Comparison of ENCODE assay signal across 8 cellular contexts in the genomic region with DNA sequence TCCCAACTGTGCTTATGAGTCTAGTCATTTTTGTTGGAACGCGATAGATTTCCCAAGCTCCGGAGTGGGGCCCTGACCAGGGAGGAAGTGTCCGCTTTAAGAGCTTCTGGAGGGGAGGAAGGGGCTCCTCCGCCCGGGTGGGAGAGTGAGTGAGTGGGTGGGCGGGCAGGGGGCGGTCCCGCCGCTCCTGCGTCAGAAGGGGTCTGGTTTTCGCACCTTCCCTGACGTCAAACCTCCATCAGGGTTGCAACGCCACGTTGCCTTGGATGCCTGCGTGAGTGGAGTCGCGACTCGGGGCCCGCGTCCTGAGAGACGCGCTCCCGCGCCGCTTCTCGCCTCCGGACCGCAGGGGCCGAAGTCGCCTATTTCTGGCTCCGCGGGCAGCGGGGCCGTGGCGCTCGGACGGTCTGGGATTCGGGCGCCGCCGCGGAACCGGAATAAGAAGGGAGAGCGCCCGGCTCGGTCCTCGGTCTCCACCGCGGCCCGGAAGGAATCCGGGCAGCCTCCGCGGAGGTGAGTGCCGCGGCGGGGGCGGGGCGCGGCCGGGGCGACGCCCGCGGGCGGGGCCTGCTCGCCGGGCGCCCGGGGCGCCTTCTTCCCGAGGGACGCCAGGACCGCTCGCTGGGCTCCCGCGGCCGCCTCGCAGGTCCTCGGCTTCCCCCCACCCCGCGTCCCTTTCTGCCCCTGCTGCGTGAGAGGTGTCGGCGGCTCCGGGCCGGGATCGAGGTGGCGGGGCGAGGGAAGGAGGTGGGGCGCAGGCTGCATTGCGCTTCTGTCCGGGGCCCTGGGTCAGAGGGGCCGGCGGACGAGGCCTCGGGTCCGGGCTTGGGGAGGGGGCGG. TPM values are rescaled to one million over a fixed set of nuclear protein-coding genes. Genes with fewer than 3 reads are reported as not detected.
DNase-seq lines count a peak whose midpoint lies in the region; ATAC-seq and TF ChIP-seq lines count a peak whose summit lies in the region.

ZDBF2 (plus strand) TSS at position 230 of the 840 bp plus-strand sequence. CDS start 7,187 bp downstream, outside the sequence.

- CTCF ChIA-PET in A673 (lab: Charles Lee): no interaction called here

- H3K27me3 ChIP-seq in A673 (replicated peaks; ENCODE audit: insufficient read depth, low read depth, low read length, poor library complexity) (peaks cover 89% of the 10 kb centered on the region), fibroblast of lung (ENCODE audit: control insufficient read depth, insufficient read depth, low read length) (peaks cover 9% of the 10 kb centered on the region)

- TF ChIP-seq CTCF in A673 (conservative IDR thresholded peaks at IDR 0.05; ENCODE audit: low read depth, low read length) (no peak), fibroblast of lung (conservative IDR thresholded peaks at IDR 0.05 in 1 of 2, IDR thresholded peaks at IDR 0.05 in 1 of 2; ENCODE audit: low read depth in 1 of 2, low read length in 2 of 2) (no peak), natural killer cell (IDR thresholded peaks at IDR 0.05) (no peak)

- ATAC-seq in GM18517 (IDR thresholded peaks at IDR 0.05; ENCODE audit: unreplicated experiment) (peak; percentile 67), HG02938 (IDR thresholded peaks at IDR 0.05; ENCODE audit: unreplicated experiment) (peak; percentile 58), natural killer cell (peak; percentile 68 to 81 (median 74))

- DNase-seq in A673 (ENCODE audit: low spot score) (peak; percentile 15), NCI-H526 treated with DMSO at 0.1 percent for 48 hours (lab: John Stamatoyannopoulos, UW) (peak; percentile 33), fibroblast of lung (ENCODE audit: low read depth in 2 of 2) (peak; percentile 75 to 79), natural killer cell (no peak)
- peak; percentile 65 to 72 for DNase-seq in activated T-cell treated with anti-CD3 and anti-CD28 coated beads, Interleukin-2, amount 50 U/mL, for 48 hours

- H3K9ac ChIP-seq in fibroblast of lung (ENCODE audit: insufficient read depth, low read length): peak within 1 kb of the TSS; percentile 68

- no peaks in the 10 kb centered on the region for H3K79me2 ChIP-seq in fibroblast of lung (ENCODE audit: control insufficient read depth, insufficient read depth, low read length)

- H3K4me3 Mint-ChIP-seq in natural killer cell: peak within 1 kb of the TSS; percentile 89

- H3K4me1 ChIP-seq in A673 (ENCODE audit: insufficient read depth, low read length, poor library complexity, severe bottlenecking) (peaks cover 7% of the 10 kb centered on the region), fibroblast of lung (ENCODE audit: control insufficient read depth, extremely low read depth, insufficient read depth, low read length) (no peaks in the 10 kb centered on the region)

- H3K4me2 ChIP-seq in fibroblast of lung (ENCODE audit: extremely low read depth, insufficient read depth, low read length): peak within 1 kb of the TSS; percentile 77

- H4K20me1 ChIP-seq in fibroblast of lung (ENCODE audit: control insufficient read depth, extremely low read depth, insufficient read depth, low read length): no peaks in the 10 kb centered on the region

- H3K4me3 ChIP-seq in A673 (ENCODE audit: low read depth, low read length, poor library complexity, severe bottlenecking) (peak within 1 kb of the TSS; percentile 51), fibroblast of lung (replicated peaks in 1 of 4; ENCODE audit: control extremely low read depth in 1 of 4, insufficient read depth in 1 of 4, low read depth in 3 of 4, low read length in 4 of 4) (peak within 1 kb of the TSS; percentile 58 to 75 (median 73))

- H3K27ac Mint-ChIP-seq in natural killer cell: peak within 1 kb of the TSS; percentile 46 to 71

- peaks cover 12 to 17% of the 10 kb centered on the region in 2 donors for H3K4me1 Mint-ChIP-seq in natural killer cell

- no TSS peak for BruUV-seq in A673 (replicated peaks; lab: Mats Ljungman, UMichigan)

- no peaks in the 10 kb centered on the region for H3K36me3 ChIP-seq in A673 (ENCODE audit: insufficient read depth, low read length, poor library complexity, severe bottlenecking)
- H3K36me3 ChIP-seq in fibroblast of lung (ENCODE audit: control insufficient read depth, insufficient read depth, low read length): no peaks in the 10 kb centered on the region

- H3K9me3 ChIP-seq in A673 (ENCODE audit: low read depth, low read length, poor library complexity, severe bottlenecking) (no peaks in the 10 kb centered on the region), fibroblast of lung (ENCODE audit: control insufficient read depth, insufficient read depth, low read depth, low read length) (no peaks in the 10 kb centered on the region)

- H3K9me3 Mint-ChIP-seq in natural killer cell: no peaks in the 10 kb centered on the region

- no peaks in the 10 kb centered on the region for H3K36me3 Mint-ChIP-seq in natural killer cell

- peaks cover 25 to 55% of the 10 kb centered on the region in 2 donors for H3K27me3 Mint-ChIP-seq in natural killer cell (ENCODE audit: low read depth in 2 of 2)

- no peak within 1 kb of the TSS for H3K27ac ChIP-seq in A673 (ENCODE audit: low read depth, low read length, poor library complexity, severe bottlenecking)
- H3K27ac ChIP-seq in fibroblast of lung (ENCODE audit: insufficient read depth, low read length): peak within 1 kb of the TSS; percentile 41
- H3K27ac ChIP-seq in temporal lobe (ENCODE audit: low read depth, low read length): no peak within 1 kb of the TSS

- intact Hi-C loops in A673 (cut with micrococcal nuclease; ENCODE audit: unreplicated experiment) (no loop called here), natural killer cell (cut with micrococcal nuclease) (no loop called here)

- H2AFZ ChIP-seq in fibroblast of lung (ENCODE audit: low read length): peak within 1 kb of the TSS; percentile 58

- POLR2A ChIA-PET in A673 (lab: Charles Lee; ENCODE audit: low non-redundant PET): no interaction called here

RNA-seq across cellular contexts. Expression of gene ZDBF2, which starts in this region (rescaled TPM):
- total RNA-seq in A673 (2021): 0.75 and 1.8 TPM in 2 replicates
- 11.6 TPM in 2 replicates for total RNA-seq in fibroblast of lung
- 2.4 and 6.3 TPM in 2 replicates for polyA plus RNA-seq in fibroblast of lung
- 1.5 and 3.1 TPM in 2 replicates for polyA plus RNA-seq in fibroblast of lung (2012)
- polyA minus RNA-seq in fibroblast of lung (ENCODE audit: low replicate concordance): 0.07 and 1.4 TPM in 2 replicates
- total RNA-seq in natural killer cell: 1 to 10 TPM; 2.1 to 8.4 (median 6.5) TPM
- total RNA-seq in temporal lobe: 24.6 TPM
